In the genomic region with DNA sequence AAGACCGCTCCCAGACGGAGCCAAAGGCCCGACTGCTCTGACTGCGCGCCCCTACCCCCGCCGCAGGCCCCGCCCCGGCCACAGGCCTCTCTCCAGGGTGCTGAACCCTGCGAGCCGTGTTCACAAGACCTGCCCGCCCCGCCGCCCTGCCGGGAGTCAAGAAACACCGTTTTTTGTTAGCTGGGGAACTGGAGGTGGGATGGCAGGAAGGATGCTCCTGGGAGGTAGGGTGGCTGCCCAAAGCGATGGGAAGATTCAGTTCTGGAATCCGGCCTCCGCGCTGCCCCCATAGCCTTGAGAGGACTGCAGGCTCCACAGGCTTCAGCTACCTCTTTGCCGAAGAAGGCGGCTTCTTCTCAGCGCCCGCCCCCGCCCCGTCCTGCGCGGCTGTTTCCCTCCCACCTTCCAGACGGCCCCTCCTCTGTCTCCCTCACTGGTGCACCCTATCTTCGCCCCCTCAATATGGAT, we compare ENCODE assay signal across 9 cellular contexts. TPM values are rescaled to one million over a fixed set of nuclear protein-coding genes. Genes with fewer than 3 reads are reported as not detected.
DNase-seq lines count a peak whose midpoint lies in the region; ATAC-seq, FAIRE-seq and TF ChIP-seq lines count a peak whose summit lies in the region.
"Had no signal": no experiment of that assay in that cellular context is flagged by ENCODE, and none has a peak within 500 bp of the region (broad histone marks: within the 10 kb centered on the region; RNA-seq: fewer than 3 reads in every experiment).

No MANE protein-coding gene starts in this region.

- H3K27ac ChIP-seq in pancreas, result no peak overlapping the region

- no peaks in the 10 kb centered on the region for H3K4me1 ChIP-seq in pancreas

- peaks cover 0 to 4% (median 0%) of the 10 kb centered on the region in 4 donors for H3K27me3 ChIP-seq in pancreas

- CTCF ChIA-PET in activated CD8-positive, alpha-beta memory T cell treated with anti-CD3 and anti-CD28 coated beads, Interleukin-2, amount 10 ng/mL, durations not matched to agents 7 days and 5 days (lab: Charles Lee), result interaction anchor here (1.0 to 15.9 kb wide), 5 partner anchors 8 to 103 kb away, joined by 3 to 203 read pairs (median 4); no protein-coding TSS in a partner anchor

- peaks cover 1% of the 10 kb centered on the region for H3K4me1 Mint-ChIP-seq in activated CD8-positive, alpha-beta memory T cell treated with anti-CD3 and anti-CD28 coated beads, Interleukin-2, amount 10 ng/mL, durations not matched to agents 7 days and 5 days

- no peak for TF ChIP-seq CTCF in pancreas (IDR thresholded peaks at IDR 0.05)

- intact Hi-C loops in pancreas (cut with DNase I), result no loop called here

- H3K4me3 Mint-ChIP-seq in activated CD8-positive, alpha-beta memory T cell treated with anti-CD3 and anti-CD28 coated beads, Interleukin-2, amount 10 ng/mL, durations not matched to agents 7 days and 5 days, result no peak overlapping the region

- H3K36me3 ChIP-seq in pancreas, result no peaks in the 10 kb centered on the region

- WGBS in pancreas, 2 donors, result 2% methylated on average over 30 of the region's 30 CpGs

- DNase-seq in CMK (ENCODE audit: low read depth), result peak; percentile 25
- DNase-seq in LoVo (ENCODE audit: low spot score), result peak; percentile 8
- DNase-seq in activated CD8-positive, alpha-beta memory T cell treated with anti-CD3 and anti-CD28 coated beads, Interleukin-2, amount 10 ng/mL, durations not matched to agents 7 days and 5 days, result peak; percentile 77
- peak; percentile 47 to 91 (median 70) for DNase-seq in pancreas

- ATAC-seq in activated CD8-positive, alpha-beta memory T cell treated with anti-CD3 and anti-CD28 coated beads, Interleukin-2, amount 10 ng/mL, durations not matched to agents 7 days and 5 days, result peak; percentile 82
- peak; percentile 52 for ATAC-seq in esophagus mucosa
- peak; percentile 72 to 91 (median 78) for ATAC-seq in pancreas
- no peak for ATAC-seq in GM21526 (IDR thresholded peaks at IDR 0.05; ENCODE audit: low FRiP score, unreplicated experiment)
- no peak for ATAC-seq in HG03432 (IDR thresholded peaks at IDR 0.05; ENCODE audit: unreplicated experiment)
- no peak for ATAC-seq in HG03565 (IDR thresholded peaks at IDR 0.05; ENCODE audit: unreplicated experiment)

- no peak for FAIRE-seq in pancreas (lab: Jason Lieb, UNC)
- FAIRE-seq: endometrium had no signal

- H3K9me3 ChIP-seq in pancreas, result no peaks in the 10 kb centered on the region

- no peak overlapping the region for H3K4me3 ChIP-seq in pancreas

- no peaks in the 10 kb centered on the region for H3K9me3 Mint-ChIP-seq in activated CD8-positive, alpha-beta memory T cell treated with anti-CD3 and anti-CD28 coated beads, Interleukin-2, amount 10 ng/mL, durations not matched to agents 7 days and 5 days (ENCODE audit: low read depth)

- H3K27me3 Mint-ChIP-seq in activated CD8-positive, alpha-beta memory T cell treated with anti-CD3 and anti-CD28 coated beads, Interleukin-2, amount 10 ng/mL, durations not matched to agents 7 days and 5 days, result peaks cover 77% of the 10 kb centered on the region

- H3K27ac Mint-ChIP-seq in activated CD8-positive, alpha-beta memory T cell treated with anti-CD3 and anti-CD28 coated beads, Interleukin-2, amount 10 ng/mL, durations not matched to agents 7 days and 5 days, result no peak overlapping the region

- no peaks in the 10 kb centered on the region for H3K36me3 Mint-ChIP-seq in activated CD8-positive, alpha-beta memory T cell treated with anti-CD3 and anti-CD28 coated beads, Interleukin-2, amount 10 ng/mL, durations not matched to agents 7 days and 5 days

RNA-seq across cellular contexts. Expression of gene PDE2A, which starts 2.7 kb away (rescaled TPM):
- under 1 TPM; 0.67 to 0.75 TPM for total RNA-seq in activated CD8-positive, alpha-beta memory T cell treated with anti-CD3 and anti-CD28 coated beads, Interleukin-2, amount 10 ng/mL, durations not matched to agents 7 days and 5 days
- total RNA-seq in esophagus mucosa (6.0 TPM), pancreas (1 to 10 TPM; 2.1 to 4.9 (median 3.9) TPM)
- 10 to 100 TPM; 12.8 to 16.3 TPM for polyA plus RNA-seq in pancreas

Comparison
In these comparisons a context has a peak if more than half of its experiments do, and no peak if none do; other contexts are left out.
1. DNase-seq: peak in every context shown above with its lines; median percentile 77 in activated CD8-positive, alpha-beta memory T cell treated with anti-CD3 and anti-CD28 coated beads, Interleukin-2, amount 10 ng/mL, durations not matched to agents 7 days and 5 days; 70 in pancreas; 25 in CMK; 8 in LoVo.
2. ATAC-seq: peak in activated CD8-positive, alpha-beta memory T cell treated with anti-CD3 and anti-CD28 coated beads, Interleukin-2, amount 10 ng/mL, durations not matched to agents 7 days and 5 days (single experiment), esophagus mucosa (single experiment) and pancreas (4 of 4); none in GM21526 (single experiment), HG03432 (single experiment) and HG03565 (single experiment).